7 cellular contexts compared by ENCODE assay signal in genomic region chr1:8858888-8859706, GRCh38. TPM values are rescaled to one million over a fixed set of nuclear protein-coding genes. Genes with fewer than 3 reads are reported as not detected.
DNase-seq lines count a peak whose midpoint lies in the region; ATAC-seq and TF ChIP-seq lines count a peak whose summit lies in the region.

No MANE protein-coding gene starts in this region.

- H3K36me3 ChIP-seq in SU-DHL-6 (ENCODE audit: low read length) (peaks cover 32% of the 10 kb centered on the region), breast epithelium (peaks cover 22% of the 10 kb centered on the region), thoracic aorta (peaks cover 33% of the 10 kb centered on the region)

- H3K79me2 ChIP-seq in SU-DHL-6 (ENCODE audit: insufficient read depth, low read length) = no peaks in the 10 kb centered on the region

- in situ Hi-C loops in KBM-7 (cut with MboI; ENCODE audit: low pct_unique_long_range_greater_than_20kb, low sequenced_read_pairs) = no loop called here

- H3K9ac ChIP-seq in SU-DHL-6 (ENCODE audit: low read length) = no peak overlapping the region

- H3K27me3 ChIP-seq in SU-DHL-6 (ENCODE audit: low read length) (no peaks in the 10 kb centered on the region), breast epithelium (no peaks in the 10 kb centered on the region), thoracic aorta (replicated peaks; ENCODE audit: insufficient read depth) (no peaks in the 10 kb centered on the region)

- H3K9me3 ChIP-seq in SU-DHL-6 (ENCODE audit: insufficient read depth, low read length) (no peaks in the 10 kb centered on the region), breast epithelium (no peaks in the 10 kb centered on the region), thoracic aorta (no peaks in the 10 kb centered on the region)

- no peaks in the 10 kb centered on the region; the same call in 1 of the 2 replicates for H4K20me1 ChIP-seq in SU-DHL-6 (ENCODE audit: low read depth, low read length)

- TF ChIP-seq POLR2A in breast epithelium (IDR thresholded peaks at IDR 0.05) = no peak

- TF ChIP-seq CTCF in SU-DHL-6 (IDR thresholded peaks at IDR 0.05; ENCODE audit: insufficient read depth, low read length, poor library complexity, severe bottlenecking) (peak; percentile 72), breast epithelium (IDR thresholded peaks at IDR 0.05) (peak in 2 of 3 donors; percentile 55 to 61), thoracic aorta (IDR thresholded peaks at IDR 0.05) (peak; percentile 79)

- intact Hi-C loops in breast epithelium (cut with DNase I; ENCODE audit: low total_unique reads) = no loop called here

- ATAC-seq in left lobe of liver (peak; percentile 47), thoracic aorta (ENCODE audit: insufficient number of reproducible peaks, low FRiP score, low read depth) (peak; percentile 53), HG02588 (IDR thresholded peaks at IDR 0.05; ENCODE audit: unreplicated experiment) (no peak)

- H3K9me2 ChIP-seq in SU-DHL-6 (replicated peaks; ENCODE audit: insufficient read depth, low read length) = no peaks in the 10 kb centered on the region

- no peak overlapping the region for H3K4me2 ChIP-seq in SU-DHL-6 (ENCODE audit: low read depth, low read length, poor library complexity, severe bottlenecking)

- DNase-seq in Daoy (ENCODE audit: low read depth) (peak; percentile 70), KBM-7 (peak; percentile 72), breast epithelium (ENCODE audit: low spot score in 2 of 2) (no peak), left lobe of liver (ENCODE audit: low spot score) (no peak), thoracic aorta (ENCODE audit: low spot score) (no peak)

- H3F3A ChIP-seq in SU-DHL-6 (ENCODE audit: insufficient read depth) = peaks cover 70% of the 10 kb centered on the region

- H3K4me1 ChIP-seq in breast epithelium (no peaks in the 10 kb centered on the region), thoracic aorta (ENCODE audit: control insufficient read depth in 1 of 2, low read depth in 2 of 2) (peaks cover 12 to 38% of the 10 kb centered on the region in 2 donors)

- H3K27ac ChIP-seq in SU-DHL-6 (ENCODE audit: low read depth, low read length) (no peak overlapping the region), breast epithelium (peak overlapping the region; percentile 29 to 30), thoracic aorta (peak overlapping the region; percentile 37 to 61)

- H3K4me3 ChIP-seq in SU-DHL-6 (ENCODE audit: insufficient read depth, low read length, poor library complexity, severe bottlenecking) (no peak overlapping the region), breast epithelium (no peak overlapping the region), thoracic aorta (no peak overlapping the region)

- H2AFZ ChIP-seq in SU-DHL-6 (ENCODE audit: low read depth, low read length, severe bottlenecking) = no peak overlapping the region

RNA-seq across cellular contexts. Expression of gene ENO1, which starts 19.4 kb away (rescaled TPM):
- total RNA-seq in Daoy (2014; rRNA removed; shearing (Covaris generic)) = 3,733 and 4,039 TPM in 2 replicates
- total RNA-seq in breast epithelium = 100 to 1,000 TPM; 400 to 717 (median 589) TPM
- total RNA-seq in left lobe of liver = 382 TPM
- 100 to 1,000 TPM; 570 to 767 TPM for total RNA-seq in thoracic aorta

RNA-seq across cellular contexts. Expression of gene RERE, which starts 41.7 kb away (rescaled TPM):
- total RNA-seq in Daoy (2014; rRNA removed; shearing (Covaris generic)) = 14.9 and 33.6 TPM in 2 replicates
- 100 to 1,000 TPM in 2 of 3 donors, 10 to 100 TPM in 1; 65.8 to 166 (median 123) TPM for total RNA-seq in breast epithelium
- 30.9 TPM for total RNA-seq in left lobe of liver
- total RNA-seq in thoracic aorta = 100 to 1,000 TPM; 144 to 174 TPM

Comparison
In these comparisons a context has a peak if more than half of its experiments do, and no peak if none do; other contexts are left out.
1. DNase-seq: peak in Daoy (single experiment) and KBM-7 (single experiment); none in breast epithelium (0 of 2), left lobe of liver (single experiment) and thoracic aorta (single experiment).
2. Peak in every context shown above with its lines, with median percentiles within 50 percentile points of each other: CTCF ChIP-seq.